In the genomic region with DNA sequence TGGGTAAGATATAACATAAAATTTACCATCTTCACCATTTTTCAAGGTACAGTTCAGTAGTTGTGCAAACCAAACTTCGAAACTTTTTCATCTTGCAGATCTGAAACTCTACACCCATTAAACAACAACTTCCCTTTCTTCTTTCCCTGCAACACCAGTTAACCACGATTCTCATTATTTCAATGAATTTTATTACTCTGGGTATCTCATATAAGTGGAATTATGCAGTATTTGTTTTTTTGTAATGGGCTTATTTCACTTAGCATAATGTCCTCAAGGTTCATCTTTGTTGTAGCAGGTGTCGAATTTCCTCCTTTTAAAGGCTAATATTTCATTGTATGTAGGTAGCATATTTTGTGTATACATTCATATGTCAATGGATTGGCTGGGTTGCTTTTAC, we compare ENCODE assay signal across 2 cellular contexts.
A peak's percentile ranks its signal among the peaks of the same experiment; 100 is the strongest.
TF ChIP-seq lines count a peak whose summit lies in the region.

No MANE protein-coding gene starts in this region.

TF ChIP-seq in HEK293, 187 proteins besides CTCF, POLR2A, EP300 and RAD21:
- TF ChIP-seq WT1 (tag by site-specific recombination; IDR thresholded peaks at IDR 0.05) (0 out of 2 replicates have a peak, but pooled peaks have one; percentile 30), ZFHX2 (tag by site-specific recombination; conservative IDR thresholded peaks at IDR 0.05) (no peak), ZNF16 (tag by site-specific recombination; IDR thresholded peaks at IDR 0.05; ENCODE audit: low read depth) (no peak), ZNF366 (tag by site-specific recombination; conservative IDR thresholded peaks at IDR 0.05) (peak; percentile 52), OSR2 (tag by site-specific recombination; IDR thresholded peaks at IDR 0.05) (peak; percentile 56; the same call in 1 of the 2 replicates)
- TF ChIP-seq, protein P1, sequence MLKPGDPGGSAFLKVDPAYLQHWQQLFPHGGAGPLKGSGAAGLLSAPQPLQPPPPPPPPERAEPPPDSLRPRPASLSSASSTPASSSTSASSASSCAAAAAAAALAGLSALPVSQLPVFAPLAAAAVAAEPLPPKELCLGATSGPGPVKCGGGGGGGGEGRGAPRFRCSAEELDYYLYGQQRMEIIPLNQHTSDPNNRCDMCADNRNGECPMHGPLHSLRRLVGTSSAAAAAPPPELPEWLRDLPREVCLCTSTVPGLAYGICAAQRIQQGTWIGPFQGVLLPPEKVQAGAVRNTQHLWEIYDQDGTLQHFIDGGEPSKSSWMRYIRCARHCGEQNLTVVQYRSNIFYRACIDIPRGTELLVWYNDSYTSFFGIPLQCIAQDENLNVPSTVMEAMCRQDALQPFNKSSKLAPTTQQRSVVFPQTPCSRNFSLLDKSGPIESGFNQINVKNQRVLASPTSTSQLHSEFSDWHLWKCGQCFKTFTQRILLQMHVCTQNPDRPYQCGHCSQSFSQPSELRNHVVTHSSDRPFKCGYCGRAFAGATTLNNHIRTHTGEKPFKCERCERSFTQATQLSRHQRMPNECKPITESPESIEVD (tag by site-specific recombination; IDR thresholded peaks at IDR 0.05) = peak; percentile 80

TF ChIP-seq in GM12878, 131 proteins besides CTCF, POLR2A, EP300 and RAD21:
- TF ChIP-seq SUZ12 (IDR thresholded peaks at IDR 0.05; ENCODE audit: unreplicated experiment) (no peak), PBX3 (IDR thresholded peaks at IDR 0.05; ENCODE audit: insufficient replicate concordance, low read depth, low read length) (no peak), SREBF2 (IDR thresholded peaks at IDR 0.05; ENCODE audit: low read length) (no peak), YY1 (IDR thresholded peaks at IDR 0.05; ENCODE audit: low read depth, low read length) (no peak), RBBP5 (conservative IDR thresholded peaks at IDR 0.05) (no peak), CHD1 (IDR thresholded peaks at IDR 0.05; ENCODE audit: low read depth, low read length) (no peak), CBFB (IDR thresholded peaks at IDR 0.05; ENCODE audit: low read depth) (no peak), POU2F2 (IDR thresholded peaks at IDR 0.05; ENCODE audit: borderline replicate concordance, low read depth, low read length) (no peak), SUPT20H (IDR thresholded peaks at IDR 0.05; ENCODE audit: borderline replicate concordance, control insufficient read depth, low read depth, low read length) (no peak), RAD51 (IDR thresholded peaks at IDR 0.05) (no peak), MTA3 (IDR thresholded peaks at IDR 0.05; ENCODE audit: borderline replicate concordance, low read length) (no peak), PML (IDR thresholded peaks at IDR 0.05; ENCODE audit: low read length) (no peak), SPI1 (IDR thresholded peaks at IDR 0.05; ENCODE audit: borderline replicate concordance, insufficient read depth, low read depth, low read length) (no peak)
- TF ChIP-seq, protein P2, sequence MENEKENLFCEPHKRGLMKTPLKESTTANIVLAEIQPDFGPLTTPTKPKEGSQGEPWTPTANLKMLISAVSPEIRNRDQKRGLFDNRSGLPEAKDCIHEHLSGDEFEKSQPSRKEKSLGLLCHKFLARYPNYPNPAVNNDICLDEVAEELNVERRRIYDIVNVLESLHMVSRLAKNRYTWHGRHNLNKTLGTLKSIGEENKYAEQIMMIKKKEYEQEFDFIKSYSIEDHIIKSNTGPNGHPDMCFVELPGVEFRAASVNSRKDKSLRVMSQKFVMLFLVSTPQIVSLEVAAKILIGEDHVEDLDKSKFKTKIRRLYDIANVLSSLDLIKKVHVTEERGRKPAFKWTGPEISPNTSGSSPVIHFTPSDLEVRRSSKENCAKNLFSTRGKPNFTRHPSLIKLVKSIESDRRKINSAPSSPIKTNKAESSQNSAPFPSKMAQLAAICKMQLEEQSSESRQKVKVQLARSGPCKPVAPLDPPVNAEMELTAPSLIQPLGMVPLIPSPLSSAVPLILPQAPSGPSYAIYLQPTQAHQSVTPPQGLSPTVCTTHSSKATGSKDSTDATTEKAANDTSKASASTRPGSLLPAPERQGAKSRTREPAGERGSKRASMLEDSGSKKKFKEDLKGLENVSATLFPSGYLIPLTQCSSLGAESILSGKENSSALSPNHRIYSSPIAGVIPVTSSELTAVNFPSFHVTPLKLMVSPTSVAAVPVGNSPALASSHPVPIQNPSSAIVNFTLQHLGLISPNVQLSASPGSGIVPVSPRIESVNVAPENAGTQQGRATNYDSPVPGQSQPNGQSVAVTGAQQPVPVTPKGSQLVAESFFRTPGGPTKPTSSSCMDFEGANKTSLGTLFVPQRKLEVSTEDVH (IDR thresholded peaks at IDR 0.05; ENCODE audit: low read depth, partially characterized antibody) = no peak
TF ChIP-seq in GM12878: peak in this region for 0.
